Comparison of ENCODE assay signal across 20 cellular contexts in genomic region chr7:139543801-139544603, GRCh38. TPM values are rescaled to one million over a fixed set of nuclear protein-coding genes. Genes with fewer than 3 reads are reported as not detected.
A peak's percentile ranks its signal among the peaks of the same experiment; 100 is the strongest.
DNase-seq lines count a peak whose midpoint lies in the region; ATAC-seq and TF ChIP-seq lines count a peak whose summit lies in the region.
"Had no signal": no experiment of that assay in that cellular context is flagged by ENCODE, and none has a peak within 500 bp of the region (broad histone marks: within the 10 kb centered on the region; RNA-seq: fewer than 3 reads in every experiment).

No MANE protein-coding gene starts in this region.

- no peak overlapping the region for H4K91ac ChIP-seq in neuronal stem cell (ENCODE audit: low read depth, low read length, poor library complexity)

- H3K27me3 Mint-ChIP-seq in dendritic cell treated with granulocyte-macrophage colony-stimulating factor and Interleukin-4, amounts not matched to agents 40 ng/mL and 50 ng/mL, for 4 days: peaks cover 9% of the 10 kb centered on the region

- no peak overlapping the region for H3K9ac ChIP-seq in neuronal stem cell (ENCODE audit: low read depth, low read length, poor library complexity)
- no peak overlapping the region for H3K9ac ChIP-seq in PC-3 (ENCODE audit: low read length)

- ATAC-seq in PC-3 (no peak), GM18520 (IDR thresholded peaks at IDR 0.05; ENCODE audit: unreplicated experiment) (no peak)
- ATAC-seq: activated naive CD4-positive, alpha-beta T cell treated with anti-CD3 and anti-CD28 coated beads, Interleukin-2, amount 50 U/mL, for 72 hours had no signal

- no peak overlapping the region for H3K4me3 Mint-ChIP-seq in dendritic cell treated with granulocyte-macrophage colony-stimulating factor and Interleukin-4, amounts not matched to agents 40 ng/mL and 50 ng/mL, for 4 days

- H3K79me2 ChIP-seq in PC-3 (ENCODE audit: low read length): no peaks in the 10 kb centered on the region

- peak overlapping the region; percentile 50 for H3K18ac ChIP-seq in neuronal stem cell (ENCODE audit: low read length)

- peak overlapping the region; percentile 35 for H3K27ac Mint-ChIP-seq in dendritic cell treated with granulocyte-macrophage colony-stimulating factor and Interleukin-4, amounts not matched to agents 40 ng/mL and 50 ng/mL, for 4 days
- H3K27ac Mint-ChIP-seq: activated naive CD4-positive, alpha-beta T cell treated with anti-CD3 and anti-CD28 coated beads, Interleukin-2, amount 50 U/mL, for 72 hours had no signal

- H3K9me3 Mint-ChIP-seq in dendritic cell treated with granulocyte-macrophage colony-stimulating factor and Interleukin-4, amounts not matched to agents 40 ng/mL and 50 ng/mL, for 4 days: no peaks in the 10 kb centered on the region
- H3K9me3 Mint-ChIP-seq: activated naive CD4-positive, alpha-beta T cell treated with anti-CD3 and anti-CD28 coated beads, Interleukin-2, amount 50 U/mL, for 72 hours had no signal

- peaks cover 5 to 11% of the 10 kb centered on the region in 2 donors for H3K4me1 ChIP-seq in neuronal stem cell (ENCODE audit: control insufficient read depth in 2 of 2, insufficient read depth in 1 of 2, low read depth in 1 of 2, low read length in 2 of 2)
- no peaks in the 10 kb centered on the region for H3K4me1 ChIP-seq in PC-3 (ENCODE audit: insufficient read depth, low read length)
- H3K4me1 ChIP-seq: breast epithelium, right atrium auricular region, transverse colon had no signal

- H3F3A ChIP-seq in PC-3 (ENCODE audit: low read length, unreplicated experiment): no peaks in the 10 kb centered on the region

- H3K4me1 Mint-ChIP-seq in dendritic cell treated with granulocyte-macrophage colony-stimulating factor and Interleukin-4, amounts not matched to agents 40 ng/mL and 50 ng/mL, for 4 days (ENCODE audit: low read depth): peaks cover 27% of the 10 kb centered on the region

- H2BK5ac ChIP-seq in neuronal stem cell (ENCODE audit: low read length): no peak overlapping the region

- H3K36me3 ChIP-seq in neuronal stem cell (replicated peaks in 1 of 2; ENCODE audit: control insufficient read depth in 2 of 2, insufficient read depth in 2 of 2, low read length in 2 of 2): peaks cover 0 to 2% of the 10 kb centered on the region in 2 donors
- no peaks in the 10 kb centered on the region for H3K36me3 ChIP-seq in PC-3 (ENCODE audit: low read depth, low read length)
- H3K36me3 ChIP-seq: breast epithelium, right atrium auricular region, transverse colon had no signal

- POLR2A ChIA-PET in PC-3 (lab: Charles Lee; ENCODE audit: unreplicated experiment): interaction anchor here (0.6 kb wide), 1 partner anchor 24 kb away, joined by 3 read pairs; no protein-coding TSS in a partner anchor

- CTCF ChIA-PET in PC-3 (lab: Charles Lee): no interaction called here

- no CpG with 5 or more reads among the region's 18 CpGs for WGBS in neuronal stem cell (ENCODE audit: extremely low coverage in 2 of 2, insufficient read length in 2 of 2, insufficient replicate concordance in 1 of 2), 2 donors

- BruUV-seq in PC-3 (replicated peaks; lab: Mats Ljungman, UMichigan): no TSS peak

- peaks cover 0 to 16% (median 0%) of the 10 kb centered on the region in 3 experiments for H3K27me3 ChIP-seq in neuronal stem cell (ENCODE audit: control insufficient read depth in 3 of 3, insufficient read depth in 3 of 3, low read depth in 1 of 3, low read length in 3 of 3)
- no peaks in the 10 kb centered on the region for H3K27me3 ChIP-seq in PC-3 (ENCODE audit: low read length)
- H3K27me3 ChIP-seq: breast epithelium, right atrium auricular region, transverse colon had no signal

- H3K27ac ChIP-seq in neuronal stem cell (replicated peaks; ENCODE audit: low read length): no peak overlapping the region
- H3K27ac ChIP-seq in PC-3 (ENCODE audit: low read length): no peak overlapping the region
- H3K27ac ChIP-seq: breast epithelium, right atrium auricular region, transverse colon had no signal

- no peak overlapping the region for H4K8ac ChIP-seq in neuronal stem cell (ENCODE audit: low read depth, low read length)

- peak overlapping the region; percentile 83 for H2AK5ac ChIP-seq in neuronal stem cell (ENCODE audit: low read depth, low read length)

- H2BK12ac ChIP-seq in neuronal stem cell (ENCODE audit: low read length): no peak overlapping the region

- H2AFZ ChIP-seq in neuronal stem cell (ENCODE audit: low read length): no peak overlapping the region
- no peak overlapping the region for H2AFZ ChIP-seq in PC-3 (ENCODE audit: low read length)

- H3K79me1 ChIP-seq in neuronal stem cell (ENCODE audit: low read depth, low read length): no peaks in the 10 kb centered on the region

- peak overlapping the region; percentile 62 for H3K23ac ChIP-seq in neuronal stem cell (ENCODE audit: low read depth, low read length, poor library complexity)

- no peak for TF ChIP-seq CTCF in PC-3 (conservative IDR thresholded peaks at IDR 0.05; ENCODE audit: low read depth, low read length)

- no peaks in the 10 kb centered on the region for H3K36me3 Mint-ChIP-seq in dendritic cell treated with granulocyte-macrophage colony-stimulating factor and Interleukin-4, amounts not matched to agents 40 ng/mL and 50 ng/mL, for 4 days (ENCODE audit: low read depth)
- H3K36me3 Mint-ChIP-seq: activated naive CD4-positive, alpha-beta T cell treated with anti-CD3 and anti-CD28 coated beads, Interleukin-2, amount 50 U/mL, for 72 hours had no signal

- H3K14ac ChIP-seq in neuronal stem cell (ENCODE audit: low read length): no peak overlapping the region

- no peak overlapping the region for H2BK15ac ChIP-seq in neuronal stem cell (ENCODE audit: low read length)

- H2BK120ac ChIP-seq in neuronal stem cell (ENCODE audit: low read depth, low read length): no peak overlapping the region

- no peaks in the 10 kb centered on the region for H4K20me1 ChIP-seq in PC-3 (ENCODE audit: low read length)

- H3K4me3 ChIP-seq in neuronal stem cell (ENCODE audit: low read length in 2 of 2) (no peak overlapping the region), PC-3 (ENCODE audit: low read length) (no peak overlapping the region)
- H3K4me3 ChIP-seq: breast epithelium, right atrium auricular region, transverse colon had no signal

- H3K4me2 ChIP-seq in neuronal stem cell (ENCODE audit: insufficient read depth, low read length, poor library complexity, severe bottlenecking) (no peak overlapping the region), PC-3 (ENCODE audit: low read length) (no peak overlapping the region)

- H3K9me3 ChIP-seq in neuronal stem cell (replicated peaks in 1 of 2; ENCODE audit: control insufficient read depth in 2 of 2, insufficient read depth in 1 of 2, low read depth in 1 of 2, low read length in 2 of 2) (peaks cover 0 to 5% of the 10 kb centered on the region in 2 donors), PC-3 (ENCODE audit: low read length) (no peaks in the 10 kb centered on the region)
- H3K9me3 ChIP-seq: breast epithelium, right atrium auricular region, transverse colon had no signal

- H3K9me2 ChIP-seq in PC-3 (replicated peaks; ENCODE audit: low read length): no peaks in the 10 kb centered on the region

- no peak overlapping the region for H3K4ac ChIP-seq in neuronal stem cell (ENCODE audit: low read length)

- intact Hi-C loops in dendritic cell treated with granulocyte-macrophage colony-stimulating factor and Interleukin-4, amounts not matched to agents 40 ng/mL and 50 ng/mL, for 4 days (cut with micrococcal nuclease): no loop called here
- intact Hi-C loops in PC-3 (cut with micrococcal nuclease): no loop called here

- peak; percentile 18 for DNase-seq in activated CD4-positive, alpha-beta T cell treated with anti-CD3 and anti-CD28 coated beads for 48 hours
- DNase-seq in activated CD4-positive, alpha-beta T cell treated with anti-CD3 and anti-CD28 coated beads, Interleukin-2, amount 50 U/mL, for 4 hours: no peak
- peak; percentile 35 for DNase-seq in NAMALWA (ENCODE audit: low spot score)
- no peak for DNase-seq in neuronal stem cell (ENCODE audit: low spot score)
- DNase-seq in NCI-H1105 treated with DMSO at 0.1 percent for 48 hours (lab: John Stamatoyannopoulos, UW): no peak
- no peak for DNase-seq in PC-3
- DNase-seq: activated CD4-positive, CD25-positive, alpha-beta regulatory T cell treated with anti-CD3 and anti-CD28 coated beads, Interleukin-2, amount 50 U/mL, for 72 hours; effector CD8-positive, alpha-beta T cell; IMR-90; NCI-H1417 treated with DMSO at 0.1 percent for 48 hours; NCI-H345; SW 1271; transverse colon had no signal

RNA-seq across cellular contexts. Expression of gene CLEC2L, which starts 20.5 kb away (rescaled TPM):
- polyA plus RNA-seq in neuronal stem cell (2013, experiment 1 of 2): 1.5 TPM
- polyA plus RNA-seq in neuronal stem cell (2013, experiment 2 of 2): 1.6 TPM
- not detected in 2 replicates for total RNA-seq in PC-3 (2014; rRNA removed)
- total RNA-seq: activated naive CD4-positive, alpha-beta T cell treated with anti-CD3 and anti-CD28 coated beads, Interleukin-2, amount 50 U/mL, for 72 hours; breast epithelium; IMR-90; OCI-LY7; right atrium auricular region had no signal
- polyA plus RNA-seq: IMR-90, liver had no signal

Comparison
In these comparisons a context has a peak if more than half of its experiments do, and no peak if none do; other contexts are left out.
1. DNase-seq: peak in activated CD4-positive, alpha-beta T cell treated with anti-CD3 and anti-CD28 coated beads for 48 hours (single experiment) and NAMALWA (single experiment); none in activated CD4-positive, alpha-beta T cell treated with anti-CD3 and anti-CD28 coated beads, Interleukin-2, amount 50 U/mL, for 4 hours (0 of 2), neuronal stem cell (single experiment), NCI-H1105 treated with DMSO at 0.1 percent for 48 hours (single experiment) and PC-3 (single experiment).